Comparison of ENCODE assay signal across 8 cellular contexts in genomic region chr4:35934370-35934981, GRCh38.
A peak's percentile ranks its signal among the peaks of the same experiment; 100 is the strongest.
DNase-seq lines count a peak whose midpoint lies in the region; ATAC-seq and TF ChIP-seq lines count a peak whose summit lies in the region.

No MANE protein-coding gene starts in this region.

- no peak for ATAC-seq in stimulated activated naive B cell treated with anti-CD40 and anti-IgM and Interleukin-4, amounts not matched to agents 10 μg/mL and 1 μg/mL and 100 μg/mL, for 72 hours (replicated peaks)
- ATAC-seq in gastrocnemius medialis = no peak

- no peaks in the 10 kb centered on the region for H3K4me1 Mint-ChIP-seq in stimulated activated naive B cell treated with anti-CD40 and anti-IgM and Interleukin-4, amounts not matched to agents 10 μg/mL and 1 μg/mL and 100 μg/mL, for 72 hours

- no peaks in the 10 kb centered on the region for H3K4me1 ChIP-seq in gastrocnemius medialis

- H3K36me3 ChIP-seq in WERI-Rb-1 (no peaks in the 10 kb centered on the region), gastrocnemius medialis (no peaks in the 10 kb centered on the region)

- H3K27ac Mint-ChIP-seq in stimulated activated naive B cell treated with anti-CD40 and anti-IgM and Interleukin-4, amounts not matched to agents 10 μg/mL and 1 μg/mL and 100 μg/mL, for 72 hours = no peak overlapping the region

- DNase-seq in DMS53 treated with DMSO at 0.1 percent for 48 hours (lab: John Stamatoyannopoulos, UW; ENCODE audit: unreplicated experiment) (peak; percentile 58), HuH-7 (ENCODE audit: low spot score) (peak; percentile 3), SW480 (ENCODE audit: low spot score) (peak; percentile 8), iPS-NIHi7 (ENCODE audit: extremely low spot score) (peak; percentile 6), substantia nigra (lab: John Stamatoyannopoulos, UW) (no peak), WERI-Rb-1 (no peak), gastrocnemius medialis (no peak)
- no peak for DNase-seq in stimulated activated naive B cell treated with anti-CD40 and anti-IgM and Interleukin-4, amounts not matched to agents 10 μg/mL and 1 μg/mL and 100 μg/mL, for 72 hours

- H3K27ac ChIP-seq in substantia nigra (ENCODE audit: low read depth, low read length, poor library complexity, severe bottlenecking) = no peak overlapping the region
- no peak overlapping the region for H3K27ac ChIP-seq in WERI-Rb-1
- H3K27ac ChIP-seq in gastrocnemius medialis = no peak overlapping the region

- no peaks in the 10 kb centered on the region for H3K36me3 Mint-ChIP-seq in stimulated activated naive B cell treated with anti-CD40 and anti-IgM and Interleukin-4, amounts not matched to agents 10 μg/mL and 1 μg/mL and 100 μg/mL, for 72 hours

- no peak for TF ChIP-seq POLR2A in gastrocnemius medialis (IDR thresholded peaks at IDR 0.05)

- no peak overlapping the region for H3K4me3 Mint-ChIP-seq in stimulated activated naive B cell treated with anti-CD40 and anti-IgM and Interleukin-4, amounts not matched to agents 10 μg/mL and 1 μg/mL and 100 μg/mL, for 72 hours

- in situ Hi-C loops in gastrocnemius medialis (cut with MboI; ENCODE audit: low sequenced_read_pairs in 4 of 4) = no loop called here

- intact Hi-C loops in gastrocnemius medialis (cut with DNase I; ENCODE audit: low total_unique reads) = no loop called here

- no peaks in the 10 kb centered on the region for H3K27me3 Mint-ChIP-seq in stimulated activated naive B cell treated with anti-CD40 and anti-IgM and Interleukin-4, amounts not matched to agents 10 μg/mL and 1 μg/mL and 100 μg/mL, for 72 hours

- TF ChIP-seq CTCF in WERI-Rb-1 (IDR thresholded peaks at IDR 0.05; ENCODE audit: low read depth, low read length) (no peak), gastrocnemius medialis (IDR thresholded peaks at IDR 0.05 in 4 of 5, conservative IDR thresholded peaks at IDR 0.05 in 1 of 5) (peak in 2 of 5 experiments; percentile 30 to 46)

- H3K9me3 ChIP-seq in WERI-Rb-1 (ENCODE audit: severe bottlenecking) = no peaks in the 10 kb centered on the region
- no peaks in the 10 kb centered on the region for H3K9me3 ChIP-seq in gastrocnemius medialis

- no peaks in the 10 kb centered on the region for H3K9me3 Mint-ChIP-seq in stimulated activated naive B cell treated with anti-CD40 and anti-IgM and Interleukin-4, amounts not matched to agents 10 μg/mL and 1 μg/mL and 100 μg/mL, for 72 hours

- H3K4me3 ChIP-seq in WERI-Rb-1 (ENCODE audit: low read depth, low read length) (no peak overlapping the region), gastrocnemius medialis (no peak overlapping the region)

- H3K27me3 ChIP-seq in WERI-Rb-1 (ENCODE audit: insufficient read depth, low read depth, severe bottlenecking) = no peaks in the 10 kb centered on the region
- no peaks in the 10 kb centered on the region for H3K27me3 ChIP-seq in gastrocnemius medialis

Comparison
In these comparisons a context has a peak if more than half of its experiments do, and no peak if none do; other contexts are left out.
1. DNase-seq: peak in DMS53 treated with DMSO at 0.1 percent for 48 hours (single experiment), HuH-7 (single experiment), SW480 (single experiment) and iPS-NIHi7 (single experiment); none in substantia nigra (0 of 49), stimulated activated naive B cell treated with anti-CD40 and anti-IgM and Interleukin-4, amounts not matched to agents 10 μg/mL and 1 μg/mL and 100 μg/mL, for 72 hours (single experiment), WERI-Rb-1 (single experiment) and gastrocnemius medialis (0 of 2).